33 cellular contexts compared by ENCODE assay signal in genomic region chr11:21948876-21949275, GRCh38.
"Had no signal": no experiment of that assay in that cellular context is flagged by ENCODE, and none has a peak within 500 bp of the region (broad histone marks: within the 10 kb centered on the region; RNA-seq: fewer than 3 reads in every experiment).

No MANE protein-coding gene starts in this region.

- H3K4me2 ChIP-seq: PC-9 had no signal

- DNase-seq: activated B cell treated with CpG ODN at 0.5 μM for 24 hours; activated CD4-positive, alpha-beta memory T cell treated with anti-CD3 and anti-CD28 coated beads for 36 hours; activated CD4-positive, alpha-beta T cell treated with anti-CD3 and anti-CD28 coated beads for 4 hours; activated CD4-positive, alpha-beta T cell treated with anti-CD3 and anti-CD28 coated beads, Interleukin-2, amount 50 U/mL, for 1 hour; activated CD4-positive, CD25-positive, alpha-beta regulatory T cell treated with anti-CD3 and anti-CD28 coated beads, Interleukin-2, amount 50 U/mL, for 72 hours; activated CD8-positive, alpha-beta memory T cell treated with anti-CD3 and anti-CD28 coated beads, Interleukin-2, amount 50 U/mL, for 4 hours; activated effector memory CD4-positive, alpha-beta T cell treated with Interleukin-2 at 50 U/mL for 16 hours; activated naive CD4-positive, alpha-beta T cell treated with anti-CD3 and anti-CD28 coated beads, Interleukin-2, amount 10 ng/mL, durations not matched to agents 7 days and 5 days; activated naive CD8-positive, alpha-beta T cell treated with anti-CD3 and anti-CD28 coated beads, Interleukin-2, amount 50 U/mL, for 24 hours; activated T-cell treated with anti-CD3 and anti-CD28 coated beads for 4 hours; activated T-cell treated with anti-CD3 and anti-CD28 coated beads, Interleukin-2, amount 50 U/mL, for 4 hours; anterior cingulate cortex; central memory CD4-positive, alpha-beta T cell; NCI-H1092 treated with DMSO at 0.1 percent for 48 hours; NCI-H1436; NCI-H1694; NCI-H1930; NCI-H2081 treated with DMSO at 0.1 percent for 48 hours; NCI-H2171 treated with DMSO at 0.1 percent for 48 hours; NCI-H2227 treated with DMSO at 0.1 percent for 48 hours; NCI-H446 treated with DMSO at 0.1 percent for 48 hours; NCI-H524; NCI-H774; PC-9; SIG-M5; T-helper 1 cell; T-helper 2 cell; T-helper 9 cell had no signal

- H3K4me3 ChIP-seq: K562, PC-9 had no signal

- H3K27ac ChIP-seq: PC-9, RWPE1, VCaP had no signal

- ATAC-seq: activated naive CD8-positive, alpha-beta T cell treated with anti-CD3 and anti-CD28 coated beads, Interleukin-2, amount 50 U/mL, for 24 hours; activated T-cell treated with anti-CD3 and anti-CD28 coated beads, Interleukin-2, amount 50 U/mL, for 4 hours; K562; Right ventricle myocardium inferior; SK-N-SH treated with all-trans-retinoic acid at 6 μM for 48 hours had no signal

- H2AFZ ChIP-seq: PC-9 had no signal
